In genomic region chr3:12139111-12139511, GRCh38 we compare ENCODE assay signal across 8 cellular contexts.
DNase-seq lines count a peak whose midpoint lies in the region; ATAC-seq and TF ChIP-seq lines count a peak whose summit lies in the region.

No MANE protein-coding gene starts in this region.

- ATAC-seq in SK-N-SH treated with all-trans-retinoic acid at 6 μM for 48 hours (peak; percentile 82), HG03135 (IDR thresholded peaks at IDR 0.05; ENCODE audit: unreplicated experiment) (no peak), HG03196 (IDR thresholded peaks at IDR 0.05; ENCODE audit: unreplicated experiment) (no peak)

- peak; percentile 22 for DNase-seq in stimulated activated CD4-positive, alpha-beta T cell treated with anti-CD3 and anti-CD28 coated beads, Interleukin-1b, Interleukin-23, amount 100 ng/mL, for 48 hours
- DNase-seq in stimulated activated CD4-positive, alpha-beta T cell treated with anti-CD3 and anti-CD28 coated beads, Interleukin-12 subunit alpha, Interleukin-12 subunit beta, amount 100 ng/mL, for 4 hours = no peak
- DNase-seq in foreskin melanocyte = peak; percentile 42
- DNase-seq in stimulated activated CD4-positive, alpha-beta T cell treated with anti-CD3 and anti-CD28 coated beads, Interleukin-4, amount 100 ng/mL, for 24 hours = peak; percentile 37
- no peak for DNase-seq in activated gamma-delta T cell (lab: John Stamatoyannopoulos, UW)

TF ChIP-seq in SK-N-SH treated with all-trans-retinoic acid at 6 μM for 48 hours, 23 proteins besides CTCF, POLR2A, EP300 and RAD21:
- TF ChIP-seq ZNF70 (CRISPR knock-in tag; IDR thresholded peaks at IDR 0.05) (no peak), CREB5 (CRISPR knock-in tag; IDR thresholded peaks at IDR 0.05; ENCODE audit: low read depth) (no peak), ZFP3 (CRISPR knock-in tag; IDR thresholded peaks at IDR 0.05) (no peak), PPARA (CRISPR knock-in tag; IDR thresholded peaks at IDR 0.05; ENCODE audit: borderline replicate concordance) (no peak), ZNF565 (CRISPR knock-in tag; conservative IDR thresholded peaks at IDR 0.05; ENCODE audit: low read depth) (no peak), ZNF8 (CRISPR knock-in tag; IDR thresholded peaks at IDR 0.05) (no peak), GLIS3 (CRISPR knock-in tag; IDR thresholded peaks at IDR 0.05) (no peak)
TF ChIP-seq in SK-N-SH treated with all-trans-retinoic acid at 6 μM for 48 hours: peak in this region for 0.

Comparison
In these comparisons a context has a peak if more than half of its experiments do, and no peak if none do; other contexts are left out.
1. DNase-seq: peak in stimulated activated CD4-positive, alpha-beta T cell treated with anti-CD3 and anti-CD28 coated beads, Interleukin-1b, Interleukin-23, amount 100 ng/mL, for 48 hours (single experiment), foreskin melanocyte (single experiment) and stimulated activated CD4-positive, alpha-beta T cell treated with anti-CD3 and anti-CD28 coated beads, Interleukin-4, amount 100 ng/mL, for 24 hours (single experiment); none in stimulated activated CD4-positive, alpha-beta T cell treated with anti-CD3 and anti-CD28 coated beads, Interleukin-12 subunit alpha, Interleukin-12 subunit beta, amount 100 ng/mL, for 4 hours (single experiment) and activated gamma-delta T cell (single experiment).